ENCODE assay signal across 1 cellular context in the genomic region with DNA sequence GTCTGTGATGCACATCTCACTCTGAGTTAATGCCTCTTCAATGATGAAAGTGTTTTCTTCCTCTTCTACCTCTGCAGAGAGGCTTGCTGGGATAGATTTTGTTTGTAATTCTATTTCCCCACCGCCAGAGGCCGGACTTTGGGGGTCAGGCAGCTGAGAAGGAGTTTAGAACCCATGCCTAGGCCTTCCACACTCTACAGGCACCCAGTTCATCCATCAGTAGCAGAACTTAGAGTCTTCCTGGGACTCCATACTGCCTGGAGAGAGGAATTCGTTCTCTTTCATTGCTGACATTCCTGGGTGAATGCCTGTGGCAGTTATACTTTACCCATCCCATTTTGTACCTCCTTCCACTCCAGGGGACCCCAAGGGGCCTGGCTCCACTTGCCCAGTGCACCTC.
TF ChIP-seq lines count a peak whose summit lies in the region.

No MANE protein-coding gene starts in this region.

TF ChIP-seq in HepG2, 621 proteins besides CTCF, POLR2A, EP300 and RAD21:
- TF ChIP-seq PHF8 (CRISPR knock-in tag; IDR thresholded peaks at IDR 0.05): no peak
- TF ChIP-seq ZNF556 (CRISPR knock-in tag; IDR thresholded peaks at IDR 0.05; ENCODE audit: borderline replicate concordance): no peak
- no peak for TF ChIP-seq ZSCAN30 (CRISPR knock-in tag; IDR thresholded peaks at IDR 0.05)
- no peak for TF ChIP-seq ZNF33B (CRISPR knock-in tag; IDR thresholded peaks at IDR 0.05)
- no peak for TF ChIP-seq ZNF790 (CRISPR knock-in tag; IDR thresholded peaks at IDR 0.05; ENCODE audit: borderline replicate concordance)
- TF ChIP-seq JARID2 (CRISPR knock-in tag; IDR thresholded peaks at IDR 0.05; ENCODE audit: insufficient replicate concordance): no peak
- no peak for TF ChIP-seq HNRNPLL (IDR thresholded peaks at IDR 0.05; ENCODE audit: low read depth, low read length, poor library complexity, severe bottlenecking)
- no peak for TF ChIP-seq CBX5 (CRISPR knock-in tag; IDR thresholded peaks at IDR 0.05; ENCODE audit: borderline replicate concordance)
- TF ChIP-seq, protein P1, sequence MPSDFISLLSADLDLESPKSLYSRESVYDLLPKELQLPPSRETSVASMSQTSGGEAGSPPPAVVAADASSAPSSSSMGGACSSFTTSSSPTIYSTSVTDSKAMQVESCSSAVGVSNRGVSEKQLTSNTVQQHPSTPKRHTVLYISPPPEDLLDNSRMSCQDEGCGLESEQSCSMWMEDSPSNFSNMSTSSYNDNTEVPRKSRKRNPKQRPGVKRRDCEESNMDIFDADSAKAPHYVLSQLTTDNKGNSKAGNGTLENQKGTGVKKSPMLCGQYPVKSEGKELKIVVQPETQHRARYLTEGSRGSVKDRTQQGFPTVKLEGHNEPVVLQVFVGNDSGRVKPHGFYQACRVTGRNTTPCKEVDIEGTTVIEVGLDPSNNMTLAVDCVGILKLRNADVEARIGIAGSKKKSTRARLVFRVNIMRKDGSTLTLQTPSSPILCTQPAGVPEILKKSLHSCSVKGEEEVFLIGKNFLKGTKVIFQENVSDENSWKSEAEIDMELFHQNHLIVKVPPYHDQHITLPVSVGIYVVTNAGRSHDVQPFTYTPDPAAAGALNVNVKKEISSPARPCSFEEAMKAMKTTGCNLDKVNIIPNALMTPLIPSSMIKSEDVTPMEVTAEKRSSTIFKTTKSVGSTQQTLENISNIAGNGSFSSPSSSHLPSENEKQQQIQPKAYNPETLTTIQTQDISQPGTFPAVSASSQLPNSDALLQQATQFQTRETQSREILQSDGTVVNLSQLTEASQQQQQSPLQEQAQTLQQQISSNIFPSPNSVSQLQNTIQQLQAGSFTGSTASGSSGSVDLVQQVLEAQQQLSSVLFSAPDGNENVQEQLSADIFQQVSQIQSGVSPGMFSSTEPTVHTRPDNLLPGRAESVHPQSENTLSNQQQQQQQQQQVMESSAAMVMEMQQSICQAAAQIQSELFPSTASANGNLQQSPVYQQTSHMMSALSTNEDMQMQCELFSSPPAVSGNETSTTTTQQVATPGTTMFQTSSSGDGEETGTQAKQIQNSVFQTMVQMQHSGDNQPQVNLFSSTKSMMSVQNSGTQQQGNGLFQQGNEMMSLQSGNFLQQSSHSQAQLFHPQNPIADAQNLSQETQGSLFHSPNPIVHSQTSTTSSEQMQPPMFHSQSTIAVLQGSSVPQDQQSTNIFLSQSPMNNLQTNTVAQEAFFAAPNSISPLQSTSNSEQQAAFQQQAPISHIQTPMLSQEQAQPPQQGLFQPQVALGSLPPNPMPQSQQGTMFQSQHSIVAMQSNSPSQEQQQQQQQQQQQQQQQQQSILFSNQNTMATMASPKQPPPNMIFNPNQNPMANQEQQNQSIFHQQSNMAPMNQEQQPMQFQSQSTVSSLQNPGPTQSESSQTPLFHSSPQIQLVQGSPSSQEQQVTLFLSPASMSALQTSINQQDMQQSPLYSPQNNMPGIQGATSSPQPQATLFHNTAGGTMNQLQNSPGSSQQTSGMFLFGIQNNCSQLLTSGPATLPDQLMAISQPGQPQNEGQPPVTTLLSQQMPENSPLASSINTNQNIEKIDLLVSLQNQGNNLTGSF (CRISPR knock-in tag; IDR thresholded peaks at IDR 0.05): no peak
- TF ChIP-seq POLR2G (IDR thresholded peaks at IDR 0.05; ENCODE audit: low read depth, low read length): no peak
- no peak for TF ChIP-seq ZNF296 (CRISPR knock-in tag; conservative IDR thresholded peaks at IDR 0.05)
- TF ChIP-seq, protein P2, sequence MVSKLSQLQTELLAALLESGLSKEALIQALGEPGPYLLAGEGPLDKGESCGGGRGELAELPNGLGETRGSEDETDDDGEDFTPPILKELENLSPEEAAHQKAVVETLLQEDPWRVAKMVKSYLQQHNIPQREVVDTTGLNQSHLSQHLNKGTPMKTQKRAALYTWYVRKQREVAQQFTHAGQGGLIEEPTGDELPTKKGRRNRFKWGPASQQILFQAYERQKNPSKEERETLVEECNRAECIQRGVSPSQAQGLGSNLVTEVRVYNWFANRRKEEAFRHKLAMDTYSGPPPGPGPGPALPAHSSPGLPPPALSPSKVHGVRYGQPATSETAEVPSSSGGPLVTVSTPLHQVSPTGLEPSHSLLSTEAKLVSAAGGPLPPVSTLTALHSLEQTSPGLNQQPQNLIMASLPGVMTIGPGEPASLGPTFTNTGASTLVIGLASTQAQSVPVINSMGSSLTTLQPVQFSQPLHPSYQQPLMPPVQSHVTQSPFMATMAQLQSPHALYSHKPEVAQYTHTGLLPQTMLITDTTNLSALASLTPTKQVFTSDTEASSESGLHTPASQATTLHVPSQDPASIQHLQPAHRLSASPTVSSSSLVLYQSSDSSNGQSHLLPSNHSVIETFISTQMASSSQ (IDR thresholded peaks at IDR 0.05; ENCODE audit: low read depth): no peak
- TF ChIP-seq, protein P2 (CRISPR knock-in tag; IDR thresholded peaks at IDR 0.05; ENCODE audit: borderline replicate concordance): no peak
- TF ChIP-seq, protein P3, sequence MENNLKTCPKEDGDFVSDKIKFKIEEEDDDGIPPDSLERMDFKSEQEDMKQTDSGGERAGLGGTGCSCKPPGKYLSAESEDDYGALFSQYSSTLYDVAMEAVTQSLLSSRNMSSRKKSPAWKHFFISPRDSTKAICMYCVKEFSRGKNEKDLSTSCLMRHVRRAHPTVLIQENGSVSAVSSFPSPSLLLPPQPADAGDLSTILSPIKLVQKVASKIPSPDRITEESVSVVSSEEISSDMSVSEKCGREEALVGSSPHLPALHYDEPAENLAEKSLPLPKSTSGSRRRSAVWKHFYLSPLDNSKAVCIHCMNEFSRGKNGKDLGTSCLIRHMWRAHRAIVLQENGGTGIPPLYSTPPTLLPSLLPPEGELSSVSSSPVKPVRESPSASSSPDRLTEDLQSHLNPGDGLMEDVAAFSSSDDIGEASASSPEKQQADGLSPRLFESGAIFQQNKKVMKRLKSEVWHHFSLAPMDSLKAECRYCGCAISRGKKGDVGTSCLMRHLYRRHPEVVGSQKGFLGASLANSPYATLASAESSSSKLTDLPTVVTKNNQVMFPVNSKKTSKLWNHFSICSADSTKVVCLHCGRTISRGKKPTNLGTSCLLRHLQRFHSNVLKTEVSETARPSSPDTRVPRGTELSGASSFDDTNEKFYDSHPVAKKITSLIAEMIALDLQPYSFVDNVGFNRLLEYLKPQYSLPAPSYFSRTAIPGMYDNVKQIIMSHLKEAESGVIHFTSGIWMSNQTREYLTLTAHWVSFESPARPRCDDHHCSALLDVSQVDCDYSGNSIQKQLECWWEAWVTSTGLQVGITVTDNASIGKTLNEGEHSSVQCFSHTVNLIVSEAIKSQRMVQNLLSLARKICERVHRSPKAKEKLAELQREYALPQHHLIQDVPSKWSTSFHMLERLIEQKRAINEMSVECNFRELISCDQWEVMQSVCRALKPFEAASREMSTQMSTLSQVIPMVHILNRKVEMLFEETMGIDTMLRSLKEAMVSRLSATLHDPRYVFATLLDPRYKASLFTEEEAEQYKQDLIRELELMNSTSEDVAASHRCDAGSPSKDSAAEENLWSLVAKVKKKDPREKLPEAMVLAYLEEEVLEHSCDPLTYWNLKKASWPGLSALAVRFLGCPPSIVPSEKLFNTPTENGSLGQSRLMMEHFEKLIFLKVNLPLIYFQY (CRISPR knock-in tag; IDR thresholded peaks at IDR 0.05; ENCODE audit: borderline replicate concordance): no peak
- no peak for TF ChIP-seq SAFB2 (CRISPR knock-in tag; IDR thresholded peaks at IDR 0.05; ENCODE audit: borderline replicate concordance, low read depth)
